1 cellular context compared by ENCODE assay signal in genomic region chr1:31733389-31734219, GRCh38.
TF ChIP-seq lines count a peak whose summit lies in the region.

No MANE protein-coding gene starts in this region.

TF ChIP-seq in WTC11, 78 proteins besides CTCF, POLR2A, EP300 and RAD21 (continued from another document):
- TF ChIP-seq AR (CRISPR knock-in tag; IDR thresholded peaks at IDR 0.05), result no peak
- TF ChIP-seq NFE2L1 (CRISPR knock-in tag; IDR thresholded peaks at IDR 0.05), result no peak
- TF ChIP-seq ZNF219 (CRISPR knock-in tag; IDR thresholded peaks at IDR 0.05; ENCODE audit: borderline replicate concordance), result no peak
- TF ChIP-seq EMX1 (CRISPR knock-in tag; IDR thresholded peaks at IDR 0.05), result no peak
